8 cellular contexts compared by ENCODE assay signal in the genomic region with DNA sequence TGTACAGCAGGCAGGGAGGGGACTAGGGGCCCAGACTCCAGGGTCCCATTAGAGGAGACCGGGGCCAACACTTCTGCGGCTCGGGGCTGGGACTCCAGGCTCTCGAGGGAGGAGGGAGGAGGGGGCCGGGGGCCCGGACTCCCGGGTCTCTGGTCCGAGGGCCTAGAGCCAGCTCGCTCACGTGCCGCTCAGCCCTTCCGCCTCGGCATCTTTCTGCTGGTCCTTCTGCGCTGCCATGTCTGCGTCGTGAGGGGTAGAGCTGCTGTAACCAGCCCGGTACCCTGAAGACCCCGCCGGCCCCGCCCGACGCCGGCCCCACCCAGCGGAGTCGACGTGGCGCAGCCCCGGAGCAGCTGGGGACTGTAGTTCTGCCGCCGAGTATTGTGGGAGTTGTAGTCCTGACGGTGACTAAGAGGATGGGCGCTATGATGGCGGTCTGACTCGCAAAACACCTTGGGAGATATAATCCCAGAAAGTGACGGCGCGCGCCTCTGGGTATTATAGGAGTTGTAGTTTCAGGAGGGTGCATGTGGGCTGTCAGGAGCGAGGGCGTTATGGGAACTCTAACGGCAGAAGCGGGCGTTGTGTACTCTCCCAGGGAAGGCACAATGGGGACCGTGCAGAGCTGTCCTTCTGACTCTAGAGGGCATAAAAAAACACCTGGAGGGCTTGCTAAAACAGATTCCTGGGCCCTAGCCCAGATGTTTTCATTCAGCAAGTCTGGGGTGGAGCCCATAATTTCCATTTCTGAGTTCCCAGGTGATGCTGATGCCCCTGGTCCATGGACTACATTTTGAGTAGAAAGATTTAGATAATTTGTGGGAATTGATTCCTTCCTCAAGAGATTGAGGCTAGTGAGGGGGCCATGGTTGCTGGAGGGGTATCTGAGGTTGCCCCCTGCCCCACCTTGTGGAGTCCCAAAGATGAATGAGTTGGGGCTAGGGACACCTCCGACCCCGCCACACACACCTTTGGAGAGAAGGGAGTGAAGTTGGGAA. TPM values are rescaled to one million over a fixed set of nuclear protein-coding genes. Genes with fewer than 3 reads are reported as not detected.
DNase-seq lines count a peak whose midpoint lies in the region; ATAC-seq and TF ChIP-seq lines count a peak whose summit lies in the region.

A gene with protein sequence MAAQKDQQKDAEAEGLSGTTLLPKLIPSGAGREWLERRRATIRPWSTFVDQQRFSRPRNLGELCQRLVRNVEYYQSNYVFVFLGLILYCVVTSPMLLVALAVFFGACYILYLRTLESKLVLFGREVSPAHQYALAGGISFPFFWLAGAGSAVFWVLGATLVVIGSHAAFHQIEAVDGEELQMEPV (minus strand): TSS at position 266 of the 998 bp plus-strand sequence. CDS start 29 bp downstream, at position 237.

- H3K4me3 ChIP-seq in fibroblast of the aortic adventitia (ENCODE audit: low read depth, low read length): peak within 1 kb of the TSS; percentile 94

- peaks cover 27% of the 10 kb centered on the region for H3K4me1 Mint-ChIP-seq in nephron progenitor cell
- peaks cover 40% of the 10 kb centered on the region for H3K4me1 Mint-ChIP-seq in stimulated activated naive CD8-positive, alpha-beta T cell treated with anti-CD3 and anti-CD28 coated beads, Interleukin-15, amount 100 ng/mL, for 72 hours

- no peak within 1 kb of the TSS for H3K27ac Mint-ChIP-seq in nephron progenitor cell
- H3K27ac Mint-ChIP-seq in stimulated activated naive CD8-positive, alpha-beta T cell treated with anti-CD3 and anti-CD28 coated beads, Interleukin-15, amount 100 ng/mL, for 72 hours: peak within 1 kb of the TSS; percentile 91 to 93

- H3K4me3 Mint-ChIP-seq in nephron progenitor cell: peak within 1 kb of the TSS; percentile 96
- peak within 1 kb of the TSS; percentile 96 to 97 for H3K4me3 Mint-ChIP-seq in stimulated activated naive CD8-positive, alpha-beta T cell treated with anti-CD3 and anti-CD28 coated beads, Interleukin-15, amount 100 ng/mL, for 72 hours

- H3K27me3 Mint-ChIP-seq in nephron progenitor cell (ENCODE audit: low read depth, poor library complexity): peaks cover 5% of the 10 kb centered on the region
- no peaks in the 10 kb centered on the region for H3K27me3 Mint-ChIP-seq in stimulated activated naive CD8-positive, alpha-beta T cell treated with anti-CD3 and anti-CD28 coated beads, Interleukin-15, amount 100 ng/mL, for 72 hours

- no peaks in the 10 kb centered on the region for H3K9me3 Mint-ChIP-seq in nephron progenitor cell
- no peaks in the 10 kb centered on the region for H3K9me3 Mint-ChIP-seq in stimulated activated naive CD8-positive, alpha-beta T cell treated with anti-CD3 and anti-CD28 coated beads, Interleukin-15, amount 100 ng/mL, for 72 hours

- DNase-seq in EL (peak; percentile 92), H4 (ENCODE audit: low spot score) (peak; percentile 92), M059J (ENCODE audit: low read depth) (peak; percentile 91), SHP77 (lab: John Stamatoyannopoulos, UW) (peak; percentile 90 to 92), fibroblast of the aortic adventitia (ENCODE audit: low read depth) (peak; percentile 89), nephron progenitor cell (peak; percentile 91)
- peak; percentile 79 for DNase-seq in activated effector memory CD4-positive, alpha-beta T cell treated with Interleukin-2 at 50 U/mL for 16 hours
- DNase-seq in stimulated activated naive CD8-positive, alpha-beta T cell treated with anti-CD3 and anti-CD28 coated beads, Interleukin-15, amount 100 ng/mL, for 72 hours: peak; percentile 86 to 88

- TF ChIP-seq CTCF in fibroblast of the aortic adventitia (IDR thresholded peaks at IDR 0.05; ENCODE audit: insufficient read depth, low read length) (peak; percentile 40), nephron progenitor cell (IDR thresholded peaks at IDR 0.05) (no peak)

- no peaks in the 10 kb centered on the region for H3K36me3 Mint-ChIP-seq in nephron progenitor cell (ENCODE audit: low read depth)

- peak; percentile 95 for ATAC-seq in stimulated activated naive CD8-positive, alpha-beta T cell treated with anti-CD3 and anti-CD28 coated beads, Interleukin-15, amount 100 ng/mL, for 72 hours

RNA-seq across cellular contexts. Expression of the gene that starts here (rescaled TPM):
- total RNA-seq in H4 (2014; rRNA removed; shearing (Covaris generic)): 149 and 167 TPM in 2 replicates
- total RNA-seq in M059J (2014; rRNA removed; shearing (Covaris generic)): 237 and 244 TPM in 2 replicates
- total RNA-seq in fibroblast of the aortic adventitia (ENCODE audit: low replicate concordance): 122 and 201 TPM in 2 replicates

Comparison
In these comparisons a context has a peak if more than half of its experiments do, and no peak if none do; other contexts are left out.
1. Peak in every context shown above with its lines: DNase-seq, ATAC-seq and H3K4me3 ChIP-seq.